35 cellular contexts compared by ENCODE assay signal in the genomic region with DNA sequence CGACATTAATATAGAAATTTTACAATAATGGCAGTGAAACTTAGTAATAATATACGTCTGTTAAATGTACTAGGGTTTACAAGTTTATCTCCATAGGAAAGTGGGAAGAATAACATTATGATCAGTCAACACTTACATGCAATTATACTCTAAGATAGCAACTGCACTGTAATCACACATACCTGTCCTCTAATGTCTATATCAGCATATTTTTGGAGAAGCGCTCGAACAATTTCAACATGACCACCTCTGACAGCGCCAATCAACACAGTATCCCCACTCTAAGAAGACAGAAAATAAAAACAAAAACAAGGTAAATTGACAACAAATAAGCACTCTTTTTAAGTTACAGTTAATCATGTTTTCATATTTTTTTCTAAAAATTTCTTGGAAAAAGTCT.
"Had no signal": no experiment of that assay in that cellular context is flagged by ENCODE, and none has a peak within 500 bp of the region (broad histone marks: within the 10 kb centered on the region; RNA-seq: fewer than 3 reads in every experiment).

No MANE protein-coding gene starts in this region.

- H3K9me3 ChIP-seq: MG63 had no signal

- DNase-seq: Karpas-422, Kasumi-1, MG63, MM.1S, MV-4-11, NCI-H1048, NCI-H1092, NCI-H1092 treated with DMSO at 0.1 percent for 48 hours, NCI-H1105, NCI-H1105 treated with DMSO at 0.1 percent for 48 hours, NCI-H1417, NCI-H1417 treated with DMSO at 0.1 percent for 48 hours, NCI-H1436, NCI-H1436 treated with DMSO at 0.1 percent for 48 hours, NCI-H146, NCI-H1694, NCI-H1694 treated with DMSO at 0.1 percent for 48 hours, NCI-H187, NCI-H187 treated with DMSO at 0.1 percent for 48 hours, NCI-H1930, NCI-H2029, NCI-H2029 treated with DMSO at 0.1 percent for 48 hours, NCI-H2081, NCI-H2081 treated with DMSO at 0.1 percent for 48 hours, NCI-H2107, NCI-H2171, NCI-H2171 treated with DMSO at 0.1 percent for 48 hours, NCI-H2227 treated with DMSO at 0.1 percent for 48 hours, NCI-H226, NCI-H345, NCI-H446, NCI-H446 treated with DMSO at 0.1 percent for 48 hours, NCI-H510A, NCI-H510A treated with DMSO at 0.1 percent for 48 hours, NCI-H524 had no signal

- H3K27me3 ChIP-seq: MG63 had no signal

- H3K4me3 ChIP-seq: MG63 had no signal
